7 cellular contexts compared by ENCODE assay signal in genomic region chr3:57597973-57598351, GRCh38. TPM values are rescaled to one million over a fixed set of nuclear protein-coding genes. Genes with fewer than 3 reads are reported as not detected.
DNase-seq lines count a peak whose midpoint lies in the region; ATAC-seq and TF ChIP-seq lines count a peak whose summit lies in the region.

No MANE protein-coding gene starts in this region.

- H3K36me3 Mint-ChIP-seq in T-helper 17 cell (ENCODE audit: low read depth): peaks cover 2% of the 10 kb centered on the region

- peak overlapping the region; percentile 67 for H3K4me3 ChIP-seq in HFF-Myc (replicated peaks; ENCODE audit: low read depth, low read length)
- H3K4me3 ChIP-seq in prostate gland: peak overlapping the region; percentile 43 to 91

- no peaks in the 10 kb centered on the region for H3K27me3 ChIP-seq in prostate gland (replicated peaks; ENCODE audit: insufficient read depth)

- no peaks in the 10 kb centered on the region for H3K36me3 ChIP-seq in prostate gland

- peak; percentile 2 for ATAC-seq in T-helper 17 cell

- intact Hi-C loops in prostate gland (cut with DNase I): loop anchor here (2.0 to 5.0 kb wide), 4 partner anchors 41 to 371 kb away; partner anchors contain the start of genes APPL1, DENND6A, PDE12 and SLMAP

- TF ChIP-seq CTCF in HFF-Myc (IDR thresholded peaks at IDR 0.05; ENCODE audit: low read depth, low read length, missing control alignments): no peak
- TF ChIP-seq CTCF in prostate gland (IDR thresholded peaks at IDR 0.05): no peak

- no peaks in the 10 kb centered on the region for H3K4me1 ChIP-seq in prostate gland (replicated peaks)

- H3K9me3 ChIP-seq in T-helper 17 cell (ENCODE audit: control insufficient read depth, low read length, poor library complexity, severe bottlenecking) (no peaks in the 10 kb centered on the region), prostate gland (no peaks in the 10 kb centered on the region)

- peaks cover 31% of the 10 kb centered on the region for H3K4me1 Mint-ChIP-seq in T-helper 17 cell

- under 1% methylated on average over 12 of the region's 12 CpGs for WGBS in prostate gland

- no peak for TF ChIP-seq POLR2A in prostate gland (IDR thresholded peaks at IDR 0.05)

- peak overlapping the region; percentile 99 for H3K27ac ChIP-seq in epithelial cell of prostate
- peak overlapping the region; percentile 97 to 98 for H3K27ac ChIP-seq in prostate gland

- H3K27ac Mint-ChIP-seq in T-helper 17 cell: peak overlapping the region; percentile 99

- H3K4me3 Mint-ChIP-seq in T-helper 17 cell: peak overlapping the region; percentile 97

- DNase-seq in HFF-Myc (ENCODE audit: extremely low read depth, low read depth) (no peak), T-helper 17 cell (peak in 2 of 3 donors; percentile 17 to 39), epithelial cell of prostate (ENCODE audit: low read depth, low spot score) (no peak), prostate gland (ENCODE audit: low spot score) (no peak), UCSD-AML1 (lab: John Stamatoyannopoulos, UW; ENCODE audit: unreplicated experiment) (no peak), NCI-H446 treated with DMSO at 0.1 percent for 48 hours (lab: John Stamatoyannopoulos, UW) (no peak), GM19238 (ENCODE audit: insufficient read length, low spot score) (no peak)

- H3K27me3 Mint-ChIP-seq in T-helper 17 cell: no peaks in the 10 kb centered on the region

RNA-seq across cellular contexts. Expression of gene ARF4, which starts 0.8 kb away (rescaled TPM):
- total RNA-seq in T-helper 17 cell: 10 to 100 TPM; 69.0 to 71.3 TPM
- 100 to 1,000 TPM; 145 to 163 TPM for total RNA-seq in prostate gland

RNA-seq across cellular contexts. Expression of gene PDE12, which starts 41.9 kb away (rescaled TPM):
- total RNA-seq in T-helper 17 cell: 10 to 100 TPM; 30.2 to 31.7 TPM
- total RNA-seq in prostate gland: 10 to 100 TPM; 22.8 to 23.3 TPM

RNA-seq across cellular contexts. Expression of gene DNAH12, which starts 53.8 kb away (rescaled TPM):
- total RNA-seq in T-helper 17 cell: under 1 TPM; 0.07 to 0.23 TPM
- total RNA-seq in prostate gland: 1 to 10 TPM in 1 of 2 donors, under 1 TPM in 1; 0.05 to 1.8 TPM

Comparison
In these comparisons a context has a peak if more than half of its experiments do, and no peak if none do; other contexts are left out.
1. DNase-seq: peak in T-helper 17 cell (2 of 3); none in HFF-Myc (single experiment), epithelial cell of prostate (single experiment), prostate gland (single experiment), UCSD-AML1 (single experiment), NCI-H446 treated with DMSO at 0.1 percent for 48 hours (single experiment) and GM19238 (single experiment).